ENCODE assay signal across 14 cellular contexts in genomic region chr1:23459338-23459757, GRCh38. TPM values are rescaled to one million over a fixed set of nuclear protein-coding genes. Genes with fewer than 3 reads are reported as not detected.
"Had no signal": no experiment of that assay in that cellular context is flagged by ENCODE, and none has a peak within 500 bp of the region (broad histone marks: within the 10 kb centered on the region; RNA-seq: fewer than 3 reads in every experiment).

No MANE protein-coding gene starts in this region.

- H3K9me3 Mint-ChIP-seq: activated B cell treated with CpG ODN at 0.5 μM for 24 hours; activated CD4-positive, alpha-beta T cell treated with anti-CD3 and anti-CD28 coated beads, Interleukin-2, amount 10 ng/mL, durations not matched to agents 24 days and 14 days; activated naive CD4-positive, alpha-beta T cell treated with anti-CD3 and anti-CD28 coated beads for 36 hours; naive thymus-derived CD4-positive, alpha-beta T cell had no signal

- H3K9me3 ChIP-seq: heart right ventricle, lower lobe of right lung had no signal

- H3K4me1 Mint-ChIP-seq: activated B cell treated with CpG ODN at 0.5 μM for 24 hours had no signal

- H3K4me3 Mint-ChIP-seq: activated B cell treated with CpG ODN at 0.5 μM for 24 hours; activated CD4-positive, alpha-beta T cell treated with anti-CD3 and anti-CD28 coated beads, Interleukin-2, amount 10 ng/mL, durations not matched to agents 24 days and 14 days; activated naive CD4-positive, alpha-beta T cell treated with anti-CD3 and anti-CD28 coated beads for 36 hours; naive thymus-derived CD4-positive, alpha-beta T cell had no signal

- ATAC-seq: heart right ventricle; lower lobe of right lung; naive thymus-derived CD4-positive, alpha-beta T cell had no signal

- DNase-seq: activated B cell treated with CpG ODN at 0.5 μM for 24 hours; activated CD4-positive, alpha-beta T cell treated with anti-CD3 and anti-CD28 coated beads, Interleukin-2, amount 10 ng/mL, durations not matched to agents 24 days and 14 days; activated CD8-positive, alpha-beta memory T cell treated with anti-CD3 and anti-CD28 coated beads for 24 hours; activated naive CD4-positive, alpha-beta T cell treated with anti-CD3 and anti-CD28 coated beads for 36 hours; caudate nucleus; effector CD8-positive, alpha-beta T cell; heart right ventricle; kidney glomerular epithelial cell; lower lobe of right lung; midbrain; retina had no signal

- H3K4me3 ChIP-seq: coronary artery, heart right ventricle, lower lobe of right lung, skin epidermis had no signal

- H3K27ac ChIP-seq: coronary artery, heart right ventricle, lower lobe of right lung, skin epidermis had no signal

- H3K27me3 ChIP-seq: heart right ventricle had no signal

- H3K27ac Mint-ChIP-seq: activated B cell treated with CpG ODN at 0.5 μM for 24 hours; activated CD4-positive, alpha-beta T cell treated with anti-CD3 and anti-CD28 coated beads, Interleukin-2, amount 10 ng/mL, durations not matched to agents 24 days and 14 days; activated naive CD4-positive, alpha-beta T cell treated with anti-CD3 and anti-CD28 coated beads for 36 hours; naive thymus-derived CD4-positive, alpha-beta T cell had no signal

RNA-seq across cellular contexts. Expression of gene TCEA3, which starts 34.8 kb away (rescaled TPM):
- total RNA-seq: activated B cell treated with CpG ODN at 0.5 μM for 24 hours had no signal
